In the genomic region with DNA sequence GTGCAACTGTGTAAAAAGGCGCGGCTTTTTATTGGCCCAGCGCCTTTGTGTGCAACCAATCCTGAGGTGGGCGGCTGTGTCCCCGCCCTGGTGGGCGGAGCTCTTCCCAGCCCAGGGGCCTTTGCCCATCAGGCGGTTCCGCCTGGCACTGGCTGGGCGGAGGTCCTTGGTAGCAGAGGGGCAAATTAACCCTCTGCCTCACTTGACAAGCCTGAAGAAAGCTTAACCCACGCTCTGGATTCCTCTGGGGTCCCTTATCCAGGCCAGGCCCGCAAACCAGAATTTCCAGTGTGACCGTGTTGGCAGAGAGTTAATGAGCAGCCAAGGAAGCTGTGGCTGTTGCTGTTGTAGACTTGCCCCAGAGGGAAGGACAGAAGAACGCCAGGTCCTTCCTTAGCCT, we compare ENCODE assay signal across 1 cellular context.
TF ChIP-seq lines count a peak whose summit lies in the region.

No MANE protein-coding gene starts in this region.

TF ChIP-seq in WTC11, 78 proteins besides CTCF, POLR2A, EP300 and RAD21 (continued from another document):
- TF ChIP-seq, protein P1, sequence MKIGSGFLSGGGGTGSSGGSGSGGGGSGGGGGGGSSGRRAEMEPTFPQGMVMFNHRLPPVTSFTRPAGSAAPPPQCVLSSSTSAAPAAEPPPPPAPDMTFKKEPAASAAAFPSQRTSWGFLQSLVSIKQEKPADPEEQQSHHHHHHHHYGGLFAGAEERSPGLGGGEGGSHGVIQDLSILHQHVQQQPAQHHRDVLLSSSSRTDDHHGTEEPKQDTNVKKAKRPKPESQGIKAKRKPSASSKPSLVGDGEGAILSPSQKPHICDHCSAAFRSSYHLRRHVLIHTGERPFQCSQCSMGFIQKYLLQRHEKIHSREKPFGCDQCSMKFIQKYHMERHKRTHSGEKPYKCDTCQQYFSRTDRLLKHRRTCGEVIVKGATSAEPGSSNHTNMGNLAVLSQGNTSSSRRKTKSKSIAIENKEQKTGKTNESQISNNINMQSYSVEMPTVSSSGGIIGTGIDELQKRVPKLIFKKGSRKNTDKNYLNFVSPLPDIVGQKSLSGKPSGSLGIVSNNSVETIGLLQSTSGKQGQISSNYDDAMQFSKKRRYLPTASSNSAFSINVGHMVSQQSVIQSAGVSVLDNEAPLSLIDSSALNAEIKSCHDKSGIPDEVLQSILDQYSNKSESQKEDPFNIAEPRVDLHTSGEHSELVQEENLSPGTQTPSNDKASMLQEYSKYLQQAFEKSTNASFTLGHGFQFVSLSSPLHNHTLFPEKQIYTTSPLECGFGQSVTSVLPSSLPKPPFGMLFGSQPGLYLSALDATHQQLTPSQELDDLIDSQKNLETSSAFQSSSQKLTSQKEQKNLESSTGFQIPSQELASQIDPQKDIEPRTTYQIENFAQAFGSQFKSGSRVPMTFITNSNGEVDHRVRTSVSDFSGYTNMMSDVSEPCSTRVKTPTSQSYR (CRISPR knock-in tag; IDR thresholded peaks at IDR 0.05): no peak
- no peak for TF ChIP-seq ZBTB21 (CRISPR knock-in tag; IDR thresholded peaks at IDR 0.05; ENCODE audit: borderline replicate concordance)
- TF ChIP-seq ZNF671 (CRISPR knock-in tag; IDR thresholded peaks at IDR 0.05): no peak
- no peak for TF ChIP-seq RORB (CRISPR knock-in tag; IDR thresholded peaks at IDR 0.05)
